In genomic region chr5:177276886-177277285, GRCh38 we compare ENCODE assay signal across 24 cellular contexts. TPM values are rescaled to one million over a fixed set of nuclear protein-coding genes. Genes with fewer than 3 reads are reported as not detected.
DNase-seq lines count a peak whose midpoint lies in the region; ATAC-seq and TF ChIP-seq lines count a peak whose summit lies in the region.
"Had no signal": no experiment of that assay in that cellular context is flagged by ENCODE, and none has a peak within 500 bp of the region (broad histone marks: within the 10 kb centered on the region; RNA-seq: fewer than 3 reads in every experiment).

No MANE protein-coding gene starts in this region.

- H3K27me3 Mint-ChIP-seq in activated CD8-positive, alpha-beta T cell treated with anti-CD3 and anti-CD28 coated beads, Interleukin-2, amount 10 ng/mL, durations not matched to agents 7 days and 5 days (ENCODE audit: low read depth) = no peaks in the 10 kb centered on the region
- H3K27me3 Mint-ChIP-seq in stimulated activated memory B cell treated with anti-CD40 and anti-IgM and Interleukin-4, amounts not matched to agents 10 μg/mL and 1 μg/mL and 100 μg/mL, for 72 hours = no peaks in the 10 kb centered on the region
- H3K27me3 Mint-ChIP-seq: progenitor cell of endocrine pancreas, type B pancreatic cell had no signal

- peaks cover 4 to 6% of the 10 kb centered on the region in 2 donors for H3K36me3 Mint-ChIP-seq in activated naive CD4-positive, alpha-beta T cell treated with anti-CD3 and anti-CD28 coated beads, Interleukin-2, amount 50 U/mL, for 72 hours
- peaks cover 54% of the 10 kb centered on the region for H3K36me3 Mint-ChIP-seq in activated CD8-positive, alpha-beta T cell treated with anti-CD3 and anti-CD28 coated beads, Interleukin-2, amount 10 ng/mL, durations not matched to agents 7 days and 5 days (ENCODE audit: low read depth)
- peaks cover 64% of the 10 kb centered on the region for H3K36me3 Mint-ChIP-seq in stimulated activated memory B cell treated with anti-CD40 and anti-IgM and Interleukin-4, amounts not matched to agents 10 μg/mL and 1 μg/mL and 100 μg/mL, for 72 hours

- H3K4me1 Mint-ChIP-seq in activated CD8-positive, alpha-beta T cell treated with anti-CD3 and anti-CD28 coated beads, Interleukin-2, amount 10 ng/mL, durations not matched to agents 7 days and 5 days (ENCODE audit: low read depth) = peaks cover 13% of the 10 kb centered on the region
- H3K4me1 Mint-ChIP-seq in stimulated activated memory B cell treated with anti-CD40 and anti-IgM and Interleukin-4, amounts not matched to agents 10 μg/mL and 1 μg/mL and 100 μg/mL, for 72 hours = peaks cover 9% of the 10 kb centered on the region
- H3K4me1 Mint-ChIP-seq: WTC11 had no signal

- TF ChIP-seq CTCF in GM10266 (IDR thresholded peaks at IDR 0.05; ENCODE audit: control insufficient read depth, insufficient read depth, low read depth, missing control alignments) = no peak

- DNase-seq in activated naive CD4-positive, alpha-beta T cell treated with anti-CD3 and anti-CD28 coated beads, Interleukin-2, amount 50 U/mL, for 72 hours (ENCODE audit: low spot score in 2 of 2) = no peak
- DNase-seq in activated naive CD4-positive, alpha-beta T cell treated with anti-CD3 and anti-CD28 coated beads, Interleukin-2, amount 50 U/mL, for 16 hours = no peak
- no peak for DNase-seq in activated CD8-positive, alpha-beta T cell treated with anti-CD3 and anti-CD28 coated beads, Interleukin-2, amount 10 ng/mL, durations not matched to agents 7 days and 5 days
- DNase-seq in iris pigment epithelial cell (ENCODE audit: low read depth) (peak; percentile 34), caudate nucleus (lab: John Stamatoyannopoulos, UW) (no peak), GM10266 (ENCODE audit: extremely low spot score) (no peak)
- DNase-seq: amniotic stem cell, cortex of kidney, DND-41, HCEC 1CT, kidney, lower lobe of right lung, NCI-H1048, NCI-H187 treated with DMSO at 0.1 percent for 48 hours, sigmoid colon, T1000 had no signal

- peak overlapping the region; percentile 72 to 87 for H3K27ac Mint-ChIP-seq in activated naive CD4-positive, alpha-beta T cell treated with anti-CD3 and anti-CD28 coated beads, Interleukin-2, amount 50 U/mL, for 72 hours
- peak overlapping the region; percentile 2 for H3K27ac Mint-ChIP-seq in activated CD8-positive, alpha-beta T cell treated with anti-CD3 and anti-CD28 coated beads, Interleukin-2, amount 10 ng/mL, durations not matched to agents 7 days and 5 days
- peak overlapping the region; percentile 37 for H3K27ac Mint-ChIP-seq in stimulated activated memory B cell treated with anti-CD40 and anti-IgM and Interleukin-4, amounts not matched to agents 10 μg/mL and 1 μg/mL and 100 μg/mL, for 72 hours
- H3K27ac Mint-ChIP-seq: type B pancreatic cell, WTC11 had no signal

- ATAC-seq in activated naive CD4-positive, alpha-beta T cell treated with anti-CD3 and anti-CD28 coated beads, Interleukin-2, amount 50 U/mL, for 72 hours = no peak
- ATAC-seq in activated CD8-positive, alpha-beta T cell treated with anti-CD3 and anti-CD28 coated beads, Interleukin-2, amount 10 ng/mL, durations not matched to agents 7 days and 5 days = no peak
- ATAC-seq in stimulated activated memory B cell treated with anti-CD40 and anti-IgM and Interleukin-4, amounts not matched to agents 10 μg/mL and 1 μg/mL and 100 μg/mL, for 72 hours = no peak
- ATAC-seq in HG03460 (IDR thresholded peaks at IDR 0.05; ENCODE audit: unreplicated experiment) = no peak
- ATAC-seq: GM12878, lower lobe of right lung, WTC11 had no signal

- POLR2A ChIA-PET in activated CD8-positive, alpha-beta T cell treated with anti-CD3 and anti-CD28 coated beads, Interleukin-2, amount 10 ng/mL, durations not matched to agents 7 days and 5 days (lab: Charles Lee) = no interaction called here

- CTCF ChIA-PET in activated CD8-positive, alpha-beta T cell treated with anti-CD3 and anti-CD28 coated beads, Interleukin-2, amount 10 ng/mL, durations not matched to agents 7 days and 5 days (lab: Charles Lee) = interaction anchor here (0.6 to 2.9 kb wide), 8 partner anchors 11 to 576 kb away, joined by 3 to 13 read pairs (median 4); no protein-coding TSS in a partner anchor

- H3K4me3 Mint-ChIP-seq in activated CD8-positive, alpha-beta T cell treated with anti-CD3 and anti-CD28 coated beads, Interleukin-2, amount 10 ng/mL, durations not matched to agents 7 days and 5 days = no peak overlapping the region
- no peak overlapping the region for H3K4me3 Mint-ChIP-seq in stimulated activated memory B cell treated with anti-CD40 and anti-IgM and Interleukin-4, amounts not matched to agents 10 μg/mL and 1 μg/mL and 100 μg/mL, for 72 hours
- H3K4me3 Mint-ChIP-seq: type B pancreatic cell, WTC11 had no signal

- no peaks in the 10 kb centered on the region for H3K9me3 Mint-ChIP-seq in activated naive CD4-positive, alpha-beta T cell treated with anti-CD3 and anti-CD28 coated beads, Interleukin-2, amount 50 U/mL, for 72 hours
- no peaks in the 10 kb centered on the region for H3K9me3 Mint-ChIP-seq in activated CD8-positive, alpha-beta T cell treated with anti-CD3 and anti-CD28 coated beads, Interleukin-2, amount 10 ng/mL, durations not matched to agents 7 days and 5 days (ENCODE audit: insufficient read depth)
- no peaks in the 10 kb centered on the region for H3K9me3 Mint-ChIP-seq in stimulated activated memory B cell treated with anti-CD40 and anti-IgM and Interleukin-4, amounts not matched to agents 10 μg/mL and 1 μg/mL and 100 μg/mL, for 72 hours
- H3K9me3 Mint-ChIP-seq: type B pancreatic cell, WTC11 had no signal

- H3K27ac ChIP-seq in caudate nucleus (ENCODE audit: low read depth, low read length) = no peak overlapping the region
- H3K27ac ChIP-seq: C4-2B, lower lobe of right lung, RWPE1, sigmoid colon had no signal

RNA-seq across cellular contexts. Expression of gene RAB24, which starts 26.6 kb away (rescaled TPM):
- 10 to 100 TPM; 14.8 to 21.5 TPM for total RNA-seq in activated naive CD4-positive, alpha-beta T cell treated with anti-CD3 and anti-CD28 coated beads, Interleukin-2, amount 50 U/mL, for 72 hours
- total RNA-seq in activated CD8-positive, alpha-beta T cell treated with anti-CD3 and anti-CD28 coated beads, Interleukin-2, amount 10 ng/mL, durations not matched to agents 7 days and 5 days = 10 to 100 TPM; 44.1 to 48.8 TPM

RNA-seq across cellular contexts. Expression of gene PRELID1, which starts 26.7 kb away (rescaled TPM):
- 100 to 1,000 TPM; 161 to 206 TPM for total RNA-seq in activated naive CD4-positive, alpha-beta T cell treated with anti-CD3 and anti-CD28 coated beads, Interleukin-2, amount 50 U/mL, for 72 hours
- total RNA-seq in activated CD8-positive, alpha-beta T cell treated with anti-CD3 and anti-CD28 coated beads, Interleukin-2, amount 10 ng/mL, durations not matched to agents 7 days and 5 days = 100 to 1,000 TPM; 152 to 154 TPM

RNA-seq across cellular contexts. Expression of gene MXD3, which starts 34.8 kb away (rescaled TPM):
- total RNA-seq in activated naive CD4-positive, alpha-beta T cell treated with anti-CD3 and anti-CD28 coated beads, Interleukin-2, amount 50 U/mL, for 72 hours = 10 to 100 TPM; 31.4 to 73.9 TPM
- 10 to 100 TPM; 93.2 to 96.9 TPM for total RNA-seq in activated CD8-positive, alpha-beta T cell treated with anti-CD3 and anti-CD28 coated beads, Interleukin-2, amount 10 ng/mL, durations not matched to agents 7 days and 5 days

Comparison
In these comparisons a context has a peak if more than half of its experiments do, and no peak if none do; other contexts are left out.
1. H3K27ac Mint-ChIP-seq: peak in every context shown above with its lines; median percentile 80 in activated naive CD4-positive, alpha-beta T cell treated with anti-CD3 and anti-CD28 coated beads, Interleukin-2, amount 50 U/mL, for 72 hours; 37 in stimulated activated memory B cell treated with anti-CD40 and anti-IgM and Interleukin-4, amounts not matched to agents 10 μg/mL and 1 μg/mL and 100 μg/mL, for 72 hours; 2 in activated CD8-positive, alpha-beta T cell treated with anti-CD3 and anti-CD28 coated beads, Interleukin-2, amount 10 ng/mL, durations not matched to agents 7 days and 5 days.